In the genomic region with DNA sequence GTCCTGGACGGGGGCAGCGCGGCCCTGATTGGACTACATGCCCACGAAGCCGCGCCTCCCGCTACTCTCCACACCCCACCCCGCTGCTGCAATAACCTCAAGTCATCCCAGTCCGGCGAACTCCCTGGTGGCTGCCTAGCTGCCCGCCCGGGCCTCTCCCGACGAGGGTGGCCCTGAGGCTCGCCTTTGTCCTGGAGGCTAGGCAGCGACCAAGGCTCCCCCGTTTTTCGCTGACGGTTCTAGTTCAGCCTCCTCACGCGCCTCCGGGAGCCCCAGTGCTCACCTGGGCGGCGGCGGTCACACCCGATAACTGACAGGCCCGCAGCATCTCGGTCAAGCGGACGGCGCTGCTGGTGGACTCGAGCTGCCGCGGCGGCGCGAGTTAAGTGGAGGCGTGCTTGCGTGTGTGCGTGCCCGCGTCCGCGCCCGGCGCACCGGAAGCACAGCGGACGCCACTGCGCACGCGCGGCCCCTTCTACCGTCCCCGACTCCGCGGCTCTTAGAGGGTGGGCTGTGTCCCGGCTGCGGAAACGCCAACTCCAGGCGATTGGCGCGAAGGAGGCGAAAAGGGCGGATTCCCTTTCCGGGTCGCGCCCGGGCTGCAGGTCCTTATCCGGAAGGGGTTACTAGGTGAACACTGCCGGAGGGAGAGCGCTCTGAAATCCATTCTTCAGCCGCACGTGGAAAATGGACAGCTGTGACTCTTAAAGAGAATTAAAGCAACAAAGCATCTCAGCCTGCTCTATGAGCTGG, we compare ENCODE assay signal across 1 cellular context.
A peak's percentile ranks its signal among the peaks of the same experiment; 100 is the strongest.
TF ChIP-seq lines count a peak whose summit lies in the region.

Gene IMMT (minus strand): TSS at position 408 of the 753 bp plus-strand sequence. CDS start 80 bp downstream, at position 328.

TF ChIP-seq in HepG2, 621 proteins besides CTCF, POLR2A, EP300 and RAD21 (continued from another document and continues in another):
- TF ChIP-seq ZFP62 (CRISPR knock-in tag; IDR thresholded peaks at IDR 0.05) (no peak), ZNF7 (CRISPR knock-in tag; IDR thresholded peaks at IDR 0.05) (no peak; the same call in 1 of the 2 replicates), ZNF3 (CRISPR knock-in tag; IDR thresholded peaks at IDR 0.05) (0 out of 2 replicates have a peak, but pooled peaks have one; percentile 54), IKZF4 (CRISPR knock-in tag; IDR thresholded peaks at IDR 0.05; ENCODE audit: borderline replicate concordance, low read depth, not compliant biosample characterization) (no peak), MTA1 (CRISPR knock-in tag; IDR thresholded peaks at IDR 0.05; ENCODE audit: borderline replicate concordance) (peak; percentile 83), PCBP1 (IDR thresholded peaks at IDR 0.05; ENCODE audit: borderline replicate concordance, low read depth, low read length) (no peak; the same call in 1 of the 2 replicates), MXD4 (CRISPR knock-in tag; IDR thresholded peaks at IDR 0.05) (peak; percentile 77; the same call in 1 of the 2 replicates), KLF6 (CRISPR knock-in tag; IDR thresholded peaks at IDR 0.05) (peak; percentile 92; the same call in 1 of the 2 replicates), SALL1 (CRISPR knock-in tag; IDR thresholded peaks at IDR 0.05) (peak; percentile 86), PRDM4 (CRISPR knock-in tag; IDR thresholded peaks at IDR 0.05; ENCODE audit: borderline replicate concordance) (no peak; the same call in 1 of the 2 replicates), RAD51 (IDR thresholded peaks at IDR 0.05; ENCODE audit: borderline replicate concordance) (no peak), SKIL (CRISPR knock-in tag; IDR thresholded peaks at IDR 0.05; ENCODE audit: borderline replicate concordance) (no peak), SP2 (CRISPR knock-in tag; IDR thresholded peaks at IDR 0.05) (peak; percentile 84), TSC22D2 (CRISPR knock-in tag; IDR thresholded peaks at IDR 0.05; ENCODE audit: borderline replicate concordance) (no peak; the same call in 1 of the 2 replicates), HHEX (CRISPR knock-in tag; IDR thresholded peaks at IDR 0.05) (0 out of 2 replicates have a peak, but pooled peaks have one; percentile 11), HMG20A (CRISPR knock-in tag; IDR thresholded peaks at IDR 0.05; ENCODE audit: borderline replicate concordance) (no peak; the same call in 1 of the 2 replicates), ZNF549 (CRISPR knock-in tag; IDR thresholded peaks at IDR 0.05) (0 out of 2 replicates have a peak, but pooled peaks have one; percentile 12), MED8 (CRISPR knock-in tag; IDR thresholded peaks at IDR 0.05; ENCODE audit: insufficient replicate concordance) (peak; percentile 94), ELK4 (CRISPR knock-in tag; IDR thresholded peaks at IDR 0.05; ENCODE audit: borderline replicate concordance) (peak; percentile 95; the same call in 1 of the 2 replicates), ZNF460 (CRISPR knock-in tag; IDR thresholded peaks at IDR 0.05; ENCODE audit: borderline replicate concordance) (no peak; the same call in 1 of the 2 replicates), RFX5 (IDR thresholded peaks at IDR 0.05; ENCODE audit: low read depth, low read length) (peak; percentile 82; the same call in 1 of the 2 replicates), ZNF766 (CRISPR knock-in tag; IDR thresholded peaks at IDR 0.05; ENCODE audit: borderline replicate concordance) (peak; percentile 92), ZNF605 (CRISPR knock-in tag; IDR thresholded peaks at IDR 0.05) (peak; percentile 93), ATF7 (IDR thresholded peaks at IDR 0.05) (no peak), ATF7 (CRISPR knock-in tag; IDR thresholded peaks at IDR 0.05) (no peak), IRF1 (CRISPR knock-in tag; IDR thresholded peaks at IDR 0.05; ENCODE audit: low read depth) (peak; percentile 51; the same call in 1 of the 2 replicates), ZBTB49 (CRISPR knock-in tag; IDR thresholded peaks at IDR 0.05; ENCODE audit: borderline replicate concordance) (no peak), ZNF101 (CRISPR knock-in tag; IDR thresholded peaks at IDR 0.05; ENCODE audit: borderline replicate concordance, low read depth) (no peak; the same call in 1 of the 2 replicates), MNT (IDR thresholded peaks at IDR 0.05) (peak; percentile 84), KDM4B (CRISPR knock-in tag; IDR thresholded peaks at IDR 0.05) (no peak; the same call in 1 of the 2 replicates), BRCA1 (CRISPR knock-in tag; IDR thresholded peaks at IDR 0.05) (0 out of 2 replicates have a peak, but pooled peaks have one; percentile 17), RBM39 (IDR thresholded peaks at IDR 0.05; ENCODE audit: low read depth, low read length, poor library complexity, severe bottlenecking) (peak; percentile 93), EEA1 (CRISPR knock-in tag; IDR thresholded peaks at IDR 0.05; ENCODE audit: borderline replicate concordance) (peak; percentile 97; the same call in 1 of the 2 replicates), DNMT3B (CRISPR knock-in tag; conservative IDR thresholded peaks at IDR 0.05) (no peak), GATAD1 (CRISPR knock-in tag; IDR thresholded peaks at IDR 0.05) (peak; percentile 93), ZNF326 (CRISPR knock-in tag; IDR thresholded peaks at IDR 0.05; ENCODE audit: borderline replicate concordance) (0 out of 2 replicates have a peak, but pooled peaks have one; percentile 54), DBP (CRISPR knock-in tag; IDR thresholded peaks at IDR 0.05; ENCODE audit: not compliant biosample characterization) (peak; percentile 74), MEF2D (CRISPR knock-in tag; IDR thresholded peaks at IDR 0.05) (peak; percentile 82), PREB (CRISPR knock-in tag; IDR thresholded peaks at IDR 0.05) (no peak), ZNF30 (CRISPR knock-in tag; IDR thresholded peaks at IDR 0.05) (no peak), ZNF589 (CRISPR knock-in tag; conservative IDR thresholded peaks at IDR 0.05) (peak; percentile 62), ZNF569 (CRISPR knock-in tag; IDR thresholded peaks at IDR 0.05; ENCODE audit: borderline replicate concordance) (peak; percentile 58; the same call in 1 of the 2 replicates)
- TF ChIP-seq, protein P1, sequence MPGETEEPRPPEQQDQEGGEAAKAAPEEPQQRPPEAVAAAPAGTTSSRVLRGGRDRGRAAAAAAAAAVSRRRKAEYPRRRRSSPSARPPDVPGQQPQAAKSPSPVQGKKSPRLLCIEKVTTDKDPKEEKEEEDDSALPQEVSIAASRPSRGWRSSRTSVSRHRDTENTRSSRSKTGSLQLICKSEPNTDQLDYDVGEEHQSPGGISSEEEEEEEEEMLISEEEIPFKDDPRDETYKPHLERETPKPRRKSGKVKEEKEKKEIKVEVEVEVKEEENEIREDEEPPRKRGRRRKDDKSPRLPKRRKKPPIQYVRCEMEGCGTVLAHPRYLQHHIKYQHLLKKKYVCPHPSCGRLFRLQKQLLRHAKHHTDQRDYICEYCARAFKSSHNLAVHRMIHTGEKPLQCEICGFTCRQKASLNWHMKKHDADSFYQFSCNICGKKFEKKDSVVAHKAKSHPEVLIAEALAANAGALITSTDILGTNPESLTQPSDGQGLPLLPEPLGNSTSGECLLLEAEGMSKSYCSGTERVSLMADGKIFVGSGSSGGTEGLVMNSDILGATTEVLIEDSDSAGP (CRISPR knock-in tag; IDR thresholded peaks at IDR 0.05; ENCODE audit: borderline replicate concordance), result peak; percentile 95; the same call in 1 of the 2 replicates
- TF ChIP-seq, protein P2, sequence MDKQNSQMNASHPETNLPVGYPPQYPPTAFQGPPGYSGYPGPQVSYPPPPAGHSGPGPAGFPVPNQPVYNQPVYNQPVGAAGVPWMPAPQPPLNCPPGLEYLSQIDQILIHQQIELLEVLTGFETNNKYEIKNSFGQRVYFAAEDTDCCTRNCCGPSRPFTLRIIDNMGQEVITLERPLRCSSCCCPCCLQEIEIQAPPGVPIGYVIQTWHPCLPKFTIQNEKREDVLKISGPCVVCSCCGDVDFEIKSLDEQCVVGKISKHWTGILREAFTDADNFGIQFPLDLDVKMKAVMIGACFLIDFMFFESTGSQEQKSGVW (CRISPR knock-in tag; IDR thresholded peaks at IDR 0.05; ENCODE audit: borderline replicate concordance), result no peak
